ENCODE assay signal across 8 cellular contexts in the genomic region with DNA sequence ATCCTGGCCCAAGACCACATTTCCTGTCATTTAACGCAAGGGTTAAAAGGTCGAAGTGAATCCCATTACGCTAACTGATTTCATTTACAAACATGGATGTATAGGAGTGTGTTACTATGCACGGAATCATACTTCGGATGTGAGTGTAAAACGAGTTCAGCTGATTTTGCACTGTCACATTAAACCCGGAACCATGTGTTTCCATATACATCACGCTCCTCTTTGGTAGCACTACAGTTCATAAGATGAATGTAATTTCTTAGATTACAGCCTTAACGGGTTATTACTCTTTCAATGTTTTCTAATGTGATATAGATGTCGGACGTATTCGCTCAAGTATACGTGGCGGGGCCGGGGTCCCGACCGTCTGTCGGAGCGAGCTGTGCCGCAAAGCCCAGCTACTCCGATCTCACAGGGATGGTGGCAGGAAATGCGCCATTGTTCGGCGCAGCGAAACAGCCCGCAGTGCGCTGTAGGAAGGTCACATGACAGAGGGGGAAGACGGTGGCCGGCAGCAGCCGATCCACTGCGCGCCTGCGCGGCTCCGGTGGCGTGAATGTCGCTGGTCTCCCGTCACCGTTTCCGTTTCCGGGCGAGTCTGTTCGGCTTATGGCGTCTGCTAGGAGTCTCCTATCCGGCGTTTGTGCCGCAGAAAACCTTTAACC.
DNase-seq lines count a peak whose midpoint lies in the region; ATAC-seq lines count a peak whose summit lies in the region.

No MANE protein-coding gene starts in this region.

- H3K36me3 Mint-ChIP-seq in immature natural killer cell, result peaks cover 0 to 18% (median 11%) of the 10 kb centered on the region in 3 donors

- DNase-seq in activated CD4-positive, CD25-positive, alpha-beta regulatory T cell treated with anti-CD3 and anti-CD28 coated beads, Interleukin-2, amount 50 U/mL, for 72 hours, result peak; percentile 47
- DNase-seq in cerebellar cortex (ENCODE audit: low spot score) (peak; percentile 78), immature natural killer cell (peak; percentile 54 to 72 (median 66)), smooth muscle cell of the brain vasculature (ENCODE audit: low read depth, low spot score) (peak; percentile 29), SKM-1 (lab: John Stamatoyannopoulos, UW; ENCODE audit: unreplicated experiment) (no peak)

- peaks cover 2 to 5% (median 4%) of the 10 kb centered on the region in 3 donors for H3K27me3 Mint-ChIP-seq in immature natural killer cell (ENCODE audit: low read depth in 3 of 3)

- ATAC-seq in HG03135 (IDR thresholded peaks at IDR 0.05; ENCODE audit: unreplicated experiment) (peak; percentile 62), HG03342 (IDR thresholded peaks at IDR 0.05; ENCODE audit: unreplicated experiment) (no peak), HG02623 (IDR thresholded peaks at IDR 0.05; ENCODE audit: unreplicated experiment) (no peak)

- H3K9me3 Mint-ChIP-seq in immature natural killer cell, result peaks cover 22 to 53% (median 44%) of the 10 kb centered on the region in 6 donors

- peak overlapping the region; percentile 35 to 92 (median 79) for H3K27ac Mint-ChIP-seq in immature natural killer cell

- H3K4me1 Mint-ChIP-seq in immature natural killer cell, result peaks cover 9 to 21% of the 10 kb centered on the region in 2 donors

- peak overlapping the region; percentile 80 to 95 (median 90) for H3K4me3 Mint-ChIP-seq in immature natural killer cell
